Comparison of ENCODE assay signal across 28 cellular contexts in genomic region chr7:138869353-138869752, GRCh38.
"Had no signal": no experiment of that assay in that cellular context is flagged by ENCODE, and none has a peak within 500 bp of the region (broad histone marks: within the 10 kb centered on the region; RNA-seq: fewer than 3 reads in every experiment).

No MANE protein-coding gene starts in this region.

- H3K4me1 ChIP-seq: gastroesophageal sphincter, heart left ventricle, left lung, prostate gland, right atrium auricular region, suprapubic skin, transverse colon, vagina had no signal

- H3K9me3 ChIP-seq: gastroesophageal sphincter, left lung, prostate gland, right atrium auricular region, suprapubic skin, transverse colon, vagina had no signal

- H2AFZ ChIP-seq: hepatocyte had no signal

- FAIRE-seq: colon, islet of Langerhans had no signal

- H3K4me2 ChIP-seq: hepatocyte, smooth muscle cell had no signal

- H3K27me3 Mint-ChIP-seq: stimulated activated naive CD8-positive, alpha-beta T cell treated with anti-CD3 and anti-CD28 coated beads, Interleukin-15, Interleukin-2, amounts not matched to agents 100 ng/mL and 50 ng/mL, for 24 hours had no signal

- H3K27me3 ChIP-seq: dorsolateral prefrontal cortex, gastroesophageal sphincter, heart left ventricle, hepatocyte, left lung, right atrium auricular region, suprapubic skin, transverse colon, vagina had no signal

- H3K27ac Mint-ChIP-seq: stimulated activated naive CD8-positive, alpha-beta T cell treated with anti-CD3 and anti-CD28 coated beads, Interleukin-15, Interleukin-2, amounts not matched to agents 100 ng/mL and 50 ng/mL, for 24 hours had no signal

- DNase-seq: dorsolateral prefrontal cortex; effector CD4-positive, alpha-beta T cell; foreskin fibroblast; heart left ventricle; left cardiac atrium; left lung; mesendoderm; midbrain; naive thymus-derived CD8-positive, alpha-beta T cell; nucleus accumbens; stimulated activated CD4-positive, alpha-beta T cell treated with anti-CD3 and anti-CD28 coated beads, Interleukin-12 subunit alpha, Interleukin-12 subunit beta, amount 100 ng/mL, for 4 hours; stimulated activated CD4-positive, alpha-beta T cell treated with anti-CD3 and anti-CD28 coated beads, Interleukin-1b, Interleukin-23, amount 100 ng/mL, for 48 hours; stimulated activated CD4-positive, alpha-beta T cell treated with anti-CD3 and anti-CD28 coated beads, Interleukin-4, amount 100 ng/mL, for 1 hour; stimulated activated CD8-positive, alpha-beta memory T cell treated with anti-CD3 and anti-CD28 coated beads, Interleukin-4, amount 100 ng/mL, for 48 hours; transverse colon had no signal

- H3K36me3 ChIP-seq: prostate gland, right atrium auricular region, transverse colon had no signal

- H3K4me3 Mint-ChIP-seq: naive thymus-derived CD8-positive, alpha-beta T cell; stimulated activated naive CD8-positive, alpha-beta T cell treated with anti-CD3 and anti-CD28 coated beads, Interleukin-15, Interleukin-2, amounts not matched to agents 100 ng/mL and 50 ng/mL, for 24 hours had no signal

- ATAC-seq: esophagus mucosa; gastroesophageal sphincter; heart left ventricle; left cardiac atrium; left lung; naive thymus-derived CD8-positive, alpha-beta T cell; sciatic nerve had no signal

- H3K9me3 Mint-ChIP-seq: naive thymus-derived CD8-positive, alpha-beta T cell; stimulated activated naive CD8-positive, alpha-beta T cell treated with anti-CD3 and anti-CD28 coated beads, Interleukin-15, Interleukin-2, amounts not matched to agents 100 ng/mL and 50 ng/mL, for 24 hours had no signal

- H3K4me3 ChIP-seq: dorsolateral prefrontal cortex, gastroesophageal sphincter, heart left ventricle, hepatocyte, left lung, prostate gland, right atrium auricular region, smooth muscle cell, suprapubic skin, transverse colon, vagina had no signal

- H3K27ac ChIP-seq: dorsolateral prefrontal cortex, epithelial cell of prostate, gastroesophageal sphincter, heart left ventricle, hepatocyte, left lung, prostate gland, right atrium auricular region, suprapubic skin, transverse colon, vagina had no signal

- H3K36me3 Mint-ChIP-seq: naive thymus-derived CD8-positive, alpha-beta T cell had no signal
